In the genomic region with DNA sequence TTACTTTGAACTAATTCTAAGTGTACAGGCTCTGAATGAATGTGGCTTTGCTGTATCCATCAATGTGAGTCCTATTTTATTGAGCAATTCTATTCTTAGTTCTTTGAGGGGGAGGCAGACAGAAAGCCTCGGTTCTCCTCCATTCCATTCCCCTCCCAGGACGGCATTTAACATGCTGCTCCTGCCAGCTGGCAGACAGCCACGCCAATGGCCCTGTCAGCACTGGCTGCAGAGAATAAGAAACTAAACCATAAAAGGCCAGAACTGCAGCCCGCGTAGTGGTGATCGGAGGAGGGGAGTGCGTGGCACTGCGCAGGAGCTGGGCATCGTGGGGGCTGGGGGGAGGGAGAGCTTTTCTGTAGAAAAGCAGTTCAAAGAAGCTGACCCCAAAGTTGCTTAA, we compare ENCODE assay signal across 9 cellular contexts.
DNase-seq lines count a peak whose midpoint lies in the region; ATAC-seq and TF ChIP-seq lines count a peak whose summit lies in the region.
"Had no signal": no experiment of that assay in that cellular context is flagged by ENCODE, and none has a peak within 500 bp of the region (broad histone marks: within the 10 kb centered on the region; RNA-seq: fewer than 3 reads in every experiment).

No MANE protein-coding gene starts in this region.

- H3K4me1 Mint-ChIP-seq in HFFc6 (ENCODE audit: low read depth) (peaks cover 71% of the 10 kb centered on the region), endothelial cell (ENCODE audit: unreplicated experiment) (peaks cover 9% of the 10 kb centered on the region), type B pancreatic cell (ENCODE audit: unreplicated experiment) (peaks cover 9% of the 10 kb centered on the region)

- H3K27ac ChIP-seq in brain microvascular endothelial cell = peak overlapping the region; percentile 53
- H3K27ac ChIP-seq in skin epidermis = peak overlapping the region in 14 of 21 experiments; percentile 4 to 86 (median 47)
- H3K27ac ChIP-seq: SK-N-MC had no signal

- H3K4me3 Mint-ChIP-seq in HFFc6 (peak overlapping the region; percentile 68), endothelial cell (ENCODE audit: unreplicated experiment) (no peak overlapping the region), type B pancreatic cell (no peak overlapping the region)

- H3K27me3 Mint-ChIP-seq in HFFc6 (ENCODE audit: insufficient read depth) = peaks cover 18% of the 10 kb centered on the region
- H3K27me3 Mint-ChIP-seq in endothelial cell (ENCODE audit: unreplicated experiment) = peaks cover 9% of the 10 kb centered on the region
- H3K27me3 Mint-ChIP-seq in type B pancreatic cell = peaks cover 3% of the 10 kb centered on the region

- H3K36me3 ChIP-seq in brain microvascular endothelial cell (replicated peaks) = no peaks in the 10 kb centered on the region
- H3K36me3 ChIP-seq in H7 (replicated peaks; ENCODE audit: control insufficient read depth, insufficient read depth, low read length) = no peaks in the 10 kb centered on the region; the same call in 1 of the 2 replicates

- in situ Hi-C loops in brain microvascular endothelial cell (cut with HindIII; ENCODE audit: low pct_ligation_motif_present, low sequenced_read_pairs) = no loop called here

- TF ChIP-seq CTCF in HFFc6 (IDR thresholded peaks at IDR 0.05) = no peak
- no peak for TF ChIP-seq CTCF in brain microvascular endothelial cell (IDR thresholded peaks at IDR 0.05; ENCODE audit: low read depth, low read length, missing control alignments)
- no peak for TF ChIP-seq CTCF in endothelial cell (IDR thresholded peaks at IDR 0.05; ENCODE audit: unreplicated experiment)
- no peak for TF ChIP-seq CTCF in type B pancreatic cell (conservative IDR thresholded peaks at IDR 0.05)

- DNase-seq in HFFc6 (peak; percentile 90), brain microvascular endothelial cell (peak; percentile 94), inferior parietal cortex (ENCODE audit: extremely low spot score) (peak; percentile 40), endothelial cell (ENCODE audit: low spot score) (no peak), type B pancreatic cell (ENCODE audit: extremely low spot score, unreplicated experiment) (no peak), H7 (no peak)

- no peak for ATAC-seq in HG03565 (IDR thresholded peaks at IDR 0.05; ENCODE audit: unreplicated experiment)

- peak overlapping the region; percentile 85 for H3K27ac Mint-ChIP-seq in HFFc6
- no peak overlapping the region for H3K27ac Mint-ChIP-seq in endothelial cell (ENCODE audit: unreplicated experiment)
- no peak overlapping the region for H3K27ac Mint-ChIP-seq in type B pancreatic cell

- H3K9me3 Mint-ChIP-seq in HFFc6 (no peaks in the 10 kb centered on the region), endothelial cell (ENCODE audit: unreplicated experiment) (no peaks in the 10 kb centered on the region), type B pancreatic cell (no peaks in the 10 kb centered on the region)

- H3K4me3 ChIP-seq in brain microvascular endothelial cell (ENCODE audit: low read depth, low read length) = no peak overlapping the region
- H3K4me3 ChIP-seq in skin epidermis = no peak overlapping the region
- no peak overlapping the region for H3K4me3 ChIP-seq in H7 (ENCODE audit: insufficient read depth, low read depth, low read length)
- H3K4me3 ChIP-seq: SK-N-MC had no signal

- H3K27me3 ChIP-seq in brain microvascular endothelial cell (replicated peaks) (no peaks in the 10 kb centered on the region), H7 (ENCODE audit: control insufficient read depth, insufficient read depth, low read length) (no peaks in the 10 kb centered on the region)

- H3K36me3 Mint-ChIP-seq in HFFc6 (ENCODE audit: low read depth) (peaks cover 85% of the 10 kb centered on the region), endothelial cell (ENCODE audit: low read depth, unreplicated experiment) (peaks cover 3% of the 10 kb centered on the region), type B pancreatic cell (peaks cover 3% of the 10 kb centered on the region)

Comparison
In these comparisons a context has a peak if more than half of its experiments do, and no peak if none do; other contexts are left out.
1. DNase-seq: peak in HFFc6 (single experiment), brain microvascular endothelial cell (single experiment) and inferior parietal cortex (single experiment); none in endothelial cell (single experiment), type B pancreatic cell (single experiment) and H7 (single experiment).